ENCODE assay signal across 1 cellular context in the genomic region with DNA sequence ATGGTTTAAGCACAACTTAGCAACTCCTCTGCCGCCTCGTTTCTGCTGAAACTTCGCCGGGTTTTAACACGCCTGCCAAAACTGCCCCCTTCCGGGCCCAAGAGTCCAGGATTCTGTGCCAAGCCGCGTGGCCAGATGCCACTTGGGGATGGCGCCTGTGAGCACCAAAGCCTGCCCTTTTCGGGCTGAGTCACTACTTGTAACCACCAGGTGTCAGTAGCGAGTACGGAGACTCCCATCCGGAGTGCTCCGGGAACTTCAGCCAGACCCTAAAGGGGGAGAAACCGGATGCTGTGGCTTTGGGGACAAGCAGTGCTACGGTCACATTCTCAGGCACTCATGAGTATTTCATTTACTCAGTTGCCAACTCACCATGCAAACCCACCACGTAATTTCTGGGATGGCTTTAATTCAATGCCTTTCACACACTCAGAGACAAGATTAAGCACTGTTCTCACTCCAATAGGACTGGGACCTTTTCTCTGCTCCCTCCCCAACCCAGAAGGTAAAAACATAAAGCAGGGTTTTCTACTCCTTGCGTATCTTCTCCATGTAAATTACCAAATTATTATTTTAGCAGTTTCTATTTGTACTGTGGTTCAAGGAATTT.
TF ChIP-seq lines count a peak whose summit lies in the region.

No MANE protein-coding gene starts in this region.

TF ChIP-seq in GM12878, 131 proteins besides CTCF, POLR2A, EP300 and RAD21 (continued from another document):
- TF ChIP-seq, protein P1, sequence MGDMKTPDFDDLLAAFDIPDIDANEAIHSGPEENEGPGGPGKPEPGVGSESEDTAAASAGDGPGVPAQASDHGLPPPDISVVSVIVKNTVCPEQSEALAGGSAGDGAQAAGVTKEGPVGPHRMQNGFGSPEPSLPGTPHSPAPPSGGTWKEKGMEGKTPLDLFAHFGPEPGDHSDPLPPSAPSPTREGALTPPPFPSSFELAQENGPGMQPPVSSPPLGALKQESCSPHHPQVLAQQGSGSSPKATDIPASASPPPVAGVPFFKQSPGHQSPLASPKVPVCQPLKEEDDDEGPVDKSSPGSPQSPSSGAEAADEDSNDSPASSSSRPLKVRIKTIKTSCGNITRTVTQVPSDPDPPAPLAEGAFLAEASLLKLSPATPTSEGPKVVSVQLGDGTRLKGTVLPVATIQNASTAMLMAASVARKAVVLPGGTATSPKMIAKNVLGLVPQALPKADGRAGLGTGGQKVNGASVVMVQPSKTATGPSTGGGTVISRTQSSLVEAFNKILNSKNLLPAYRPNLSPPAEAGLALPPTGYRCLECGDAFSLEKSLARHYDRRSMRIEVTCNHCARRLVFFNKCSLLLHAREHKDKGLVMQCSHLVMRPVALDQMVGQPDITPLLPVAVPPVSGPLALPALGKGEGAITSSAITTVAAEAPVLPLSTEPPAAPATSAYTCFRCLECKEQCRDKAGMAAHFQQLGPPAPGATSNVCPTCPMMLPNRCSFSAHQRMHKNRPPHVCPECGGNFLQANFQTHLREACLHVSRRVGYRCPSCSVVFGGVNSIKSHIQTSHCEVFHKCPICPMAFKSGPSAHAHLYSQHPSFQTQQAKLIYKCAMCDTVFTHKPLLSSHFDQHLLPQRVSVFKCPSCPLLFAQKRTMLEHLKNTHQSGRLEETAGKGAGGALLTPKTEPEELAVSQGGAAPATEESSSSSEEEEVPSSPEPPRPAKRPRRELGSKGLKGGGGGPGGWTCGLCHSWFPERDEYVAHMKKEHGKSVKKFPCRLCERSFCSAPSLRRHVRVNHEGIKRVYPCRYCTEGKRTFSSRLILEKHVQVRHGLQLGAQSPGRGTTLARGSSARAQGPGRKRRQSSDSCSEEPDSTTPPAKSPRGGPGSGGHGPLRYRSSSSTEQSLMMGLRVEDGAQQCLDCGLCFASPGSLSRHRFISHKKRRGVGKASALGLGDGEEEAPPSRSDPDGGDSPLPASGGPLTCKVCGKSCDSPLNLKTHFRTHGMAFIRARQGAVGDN (IDR thresholded peaks at IDR 0.05) = no peak
- TF ChIP-seq MXI1 (IDR thresholded peaks at IDR 0.05; ENCODE audit: low read depth, low read length) (no peak), IKZF1 (conservative IDR thresholded peaks at IDR 0.05) (0 out of 2 replicates have a peak, but pooled peaks have one; percentile 22), DPF2 (IDR thresholded peaks at IDR 0.05) (no peak), BCL11A (IDR thresholded peaks at IDR 0.05; ENCODE audit: low read depth, low read length) (no peak), IRF4 (IDR thresholded peaks at IDR 0.05; ENCODE audit: low read depth, low read length) (0 out of 2 replicates have a peak, but pooled peaks have one; percentile 15), SMC3 (IDR thresholded peaks at IDR 0.05; ENCODE audit: borderline replicate concordance, low read length) (peak; percentile 76; the same call in 1 of the 2 replicates), RCOR1 (conservative IDR thresholded peaks at IDR 0.05; ENCODE audit: low read depth, low read length) (no peak), RELA (IDR thresholded peaks at IDR 0.05; ENCODE audit: borderline replicate concordance, partially characterized antibody) (no peak), RUNX3 (IDR thresholded peaks at IDR 0.05; ENCODE audit: low read length) (peak; percentile 55), PAX5 (IDR thresholded peaks at IDR 0.05; ENCODE audit: borderline replicate concordance, low read depth, low read length) (no peak)
- TF ChIP-seq, protein P2, sequence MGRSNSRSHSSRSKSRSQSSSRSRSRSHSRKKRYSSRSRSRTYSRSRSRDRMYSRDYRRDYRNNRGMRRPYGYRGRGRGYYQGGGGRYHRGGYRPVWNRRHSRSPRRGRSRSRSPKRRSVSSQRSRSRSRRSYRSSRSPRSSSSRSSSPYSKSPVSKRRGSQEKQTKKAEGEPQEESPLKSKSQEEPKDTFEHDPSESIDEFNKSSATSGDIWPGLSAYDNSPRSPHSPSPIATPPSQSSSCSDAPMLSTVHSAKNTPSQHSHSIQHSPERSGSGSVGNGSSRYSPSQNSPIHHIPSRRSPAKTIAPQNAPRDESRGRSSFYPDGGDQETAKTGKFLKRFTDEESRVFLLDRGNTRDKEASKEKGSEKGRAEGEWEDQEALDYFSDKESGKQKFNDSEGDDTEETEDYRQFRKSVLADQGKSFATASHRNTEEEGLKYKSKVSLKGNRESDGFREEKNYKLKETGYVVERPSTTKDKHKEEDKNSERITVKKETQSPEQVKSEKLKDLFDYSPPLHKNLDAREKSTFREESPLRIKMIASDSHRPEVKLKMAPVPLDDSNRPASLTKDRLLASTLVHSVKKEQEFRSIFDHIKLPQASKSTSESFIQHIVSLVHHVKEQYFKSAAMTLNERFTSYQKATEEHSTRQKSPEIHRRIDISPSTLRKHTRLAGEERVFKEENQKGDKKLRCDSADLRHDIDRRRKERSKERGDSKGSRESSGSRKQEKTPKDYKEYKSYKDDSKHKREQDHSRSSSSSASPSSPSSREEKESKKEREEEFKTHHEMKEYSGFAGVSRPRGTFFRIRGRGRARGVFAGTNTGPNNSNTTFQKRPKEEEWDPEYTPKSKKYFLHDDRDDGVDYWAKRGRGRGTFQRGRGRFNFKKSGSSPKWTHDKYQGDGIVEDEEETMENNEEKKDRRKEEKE (IDR thresholded peaks at IDR 0.05) = no peak
- TF ChIP-seq, protein P3, sequence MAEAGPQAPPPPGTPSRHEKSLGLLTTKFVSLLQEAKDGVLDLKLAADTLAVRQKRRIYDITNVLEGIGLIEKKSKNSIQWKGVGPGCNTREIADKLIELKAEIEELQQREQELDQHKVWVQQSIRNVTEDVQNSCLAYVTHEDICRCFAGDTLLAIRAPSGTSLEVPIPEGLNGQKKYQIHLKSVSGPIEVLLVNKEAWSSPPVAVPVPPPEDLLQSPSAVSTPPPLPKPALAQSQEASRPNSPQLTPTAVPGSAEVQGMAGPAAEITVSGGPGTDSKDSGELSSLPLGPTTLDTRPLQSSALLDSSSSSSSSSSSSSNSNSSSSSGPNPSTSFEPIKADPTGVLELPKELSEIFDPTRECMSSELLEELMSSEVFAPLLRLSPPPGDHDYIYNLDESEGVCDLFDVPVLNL (IDR thresholded peaks at IDR 0.05; ENCODE audit: low read depth, low read length) = no peak
